In genomic region chr4:165537028-165537648, GRCh38 we compare ENCODE assay signal across 8 cellular contexts.
DNase-seq lines count a peak whose midpoint lies in the region; ATAC-seq and TF ChIP-seq lines count a peak whose summit lies in the region.

No MANE protein-coding gene starts in this region.

- H3K9ac ChIP-seq in colonic mucosa (ENCODE audit: low read depth in 2 of 2, low read length in 2 of 2) (no peak overlapping the region), liver (ENCODE audit: low read depth in 1 of 2, low read length in 2 of 2) (no peak overlapping the region)

- H3K4me1 ChIP-seq in OCI-LY7 (ENCODE audit: insufficient read depth, low read length, poor library complexity, severe bottlenecking): no peaks in the 10 kb centered on the region
- no peaks in the 10 kb centered on the region for H3K4me1 ChIP-seq in colonic mucosa
- no peaks in the 10 kb centered on the region for H3K4me1 ChIP-seq in liver (ENCODE audit: control insufficient read depth in 4 of 4, insufficient read depth in 4 of 4, low read length in 3 of 4)

- BruUV-seq in OCI-LY7 (replicated peaks; lab: Mats Ljungman, UMichigan): no TSS peak

- H3K4me2 ChIP-seq in OCI-LY7 (ENCODE audit: low read length): no peak overlapping the region

- POLR2A ChIA-PET in OCI-LY7 (lab: Charles Lee): no interaction called here

- WGBS in liver: 64% methylated on average over 6 of the region's 6 CpGs

- no peaks in the 10 kb centered on the region for H4K20me1 ChIP-seq in OCI-LY7 (ENCODE audit: insufficient read depth, low read length)

- intact Hi-C loops in OCI-LY7 (cut with micrococcal nuclease; ENCODE audit: unreplicated experiment): loop anchor here (1.0 to 10.0 kb wide), 3 partner anchors 328 to 716 kb away; no protein-coding TSS in a partner anchor
- intact Hi-C loops in colonic mucosa (cut with DNase I): loop anchor here (5.0 kb wide), 1 partner anchor 555 kb away; no protein-coding TSS in a partner anchor

- peak; percentile 89 to 93 for TF ChIP-seq RAD21 in liver (IDR thresholded peaks at IDR 0.05)

- H3K27me3 ChIP-seq in colonic mucosa: no peaks in the 10 kb centered on the region
- H3K27me3 ChIP-seq in liver (ENCODE audit: control insufficient read depth in 4 of 4, insufficient read depth in 4 of 4, low read length in 3 of 4): no peaks in the 10 kb centered on the region

- CTCF ChIA-PET in OCI-LY7 (lab: Charles Lee; ENCODE audit: unreplicated experiment): interaction anchor here (1.0 kb wide), 1 partner anchor 716 kb away, joined by 3 read pairs; no protein-coding TSS in a partner anchor

- no peak overlapping the region for H2AFZ ChIP-seq in OCI-LY7 (ENCODE audit: low read length)

- peak; percentile 54 for ATAC-seq in HG03103 (IDR thresholded peaks at IDR 0.05; ENCODE audit: low read depth, unreplicated experiment)

- DNase-seq in AML-193 (lab: John Stamatoyannopoulos, UW) (peak; percentile 37 to 40), GM13977 (ENCODE audit: low spot score) (peak; percentile 48), OCI-LY7 (ENCODE audit: low spot score) (peak; percentile 52), colonic mucosa (no peak), HK-2 (ENCODE audit: unreplicated experiment) (no peak), cortex of kidney (lab: John Stamatoyannopoulos, UW) (no peak)

- in situ Hi-C loops in GM13977 (cut with MboI; ENCODE audit: low pct_unique_long_range_greater_than_20kb, low sequenced_read_pairs, unreplicated experiment): loop anchor here (25.0 kb wide), 1 partner anchor 550 kb away; no protein-coding TSS in a partner anchor

- H3K9me2 ChIP-seq in OCI-LY7 (ENCODE audit: insufficient read depth, low read length): no peaks in the 10 kb centered on the region

- H3K4me3 ChIP-seq in OCI-LY7 (ENCODE audit: low read depth, low read length, poor library complexity, severe bottlenecking) (no peak overlapping the region), colonic mucosa (no peak overlapping the region), liver (ENCODE audit: low read depth in 1 of 3, low read length in 3 of 3) (no peak overlapping the region)

- no peak overlapping the region for H3K27ac ChIP-seq in OCI-LY7 (ENCODE audit: low read depth, low read length, poor library complexity, severe bottlenecking)
- no peak overlapping the region for H3K27ac ChIP-seq in colonic mucosa
- H3K27ac ChIP-seq in liver (ENCODE audit: low read depth in 1 of 2, low read length in 2 of 2): no peak overlapping the region

- H3K36me3 ChIP-seq in OCI-LY7 (ENCODE audit: insufficient read depth, low read length) (no peaks in the 10 kb centered on the region), colonic mucosa (no peaks in the 10 kb centered on the region), liver (ENCODE audit: control insufficient read depth in 4 of 4, insufficient read depth in 3 of 4, low read depth in 1 of 4, low read length in 3 of 4) (no peaks in the 10 kb centered on the region)

- H3K79me2 ChIP-seq in OCI-LY7 (ENCODE audit: insufficient read depth, low read depth, low read length): no peaks in the 10 kb centered on the region

- TF ChIP-seq CTCF in GM13977 (IDR thresholded peaks at IDR 0.05; ENCODE audit: extremely low read depth, insufficient read depth, missing control alignments) (peak; percentile 58), OCI-LY7 (conservative IDR thresholded peaks at IDR 0.05; ENCODE audit: low read length) (peak; percentile 91), colonic mucosa (IDR thresholded peaks at IDR 0.05) (peak; percentile 73), liver (IDR thresholded peaks at IDR 0.05; ENCODE audit: low read depth, low read length, missing input control) (peak; percentile 70)

- H3K9me3 ChIP-seq in OCI-LY7 (ENCODE audit: low read length): no peaks in the 10 kb centered on the region
- H3K9me3 ChIP-seq in colonic mucosa: no peaks in the 10 kb centered on the region
- no peaks in the 10 kb centered on the region for H3K9me3 ChIP-seq in liver (ENCODE audit: control insufficient read depth in 4 of 4, low read length in 3 of 4)

TF ChIP-seq in liver, 16 proteins besides CTCF, POLR2A, EP300 and RAD21:
- TF ChIP-seq JUND (IDR thresholded peaks at IDR 0.05) (no peak), MAX (IDR thresholded peaks at IDR 0.05) (no peak), RXRA (IDR thresholded peaks at IDR 0.05) (no peak), REST (IDR thresholded peaks at IDR 0.05) (no peak), HNF4G (IDR thresholded peaks at IDR 0.05) (no peak), HNF4A (conservative IDR thresholded peaks at IDR 0.05) (no peak), NR2F2 (IDR thresholded peaks at IDR 0.05) (no peak), YY1 (IDR thresholded peaks at IDR 0.05) (no peak), EGR1 (IDR thresholded peaks at IDR 0.05; ENCODE audit: low read depth in 2 of 2) (no peak), ZBTB33 (IDR thresholded peaks at IDR 0.05) (no peak), SP1 (IDR thresholded peaks at IDR 0.05) (no peak)

Comparison
In these comparisons a context has a peak if more than half of its experiments do, and no peak if none do; other contexts are left out.
1. DNase-seq: peak in AML-193 (2 of 2), GM13977 (single experiment) and OCI-LY7 (single experiment); none in colonic mucosa (single experiment), HK-2 (single experiment) and cortex of kidney (single experiment).
2. Peak in every context shown above with its lines, with median percentiles within 50 percentile points of each other: CTCF ChIP-seq.